1 cellular context compared by ENCODE assay signal in genomic region chr16:54140057-54140787, GRCh38.
TF ChIP-seq lines count a peak whose summit lies in the region.

No MANE protein-coding gene starts in this region.

TF ChIP-seq in H1, 55 proteins besides CTCF, POLR2A, EP300 and RAD21 (continued from another document):
- TF ChIP-seq RFX5 (IDR thresholded peaks at IDR 0.05; ENCODE audit: borderline replicate concordance, low read depth, low read length) (no peak), RXRA (IDR thresholded peaks at IDR 0.05; ENCODE audit: insufficient read depth, low read depth, low read length) (no peak), YY1 (IDR thresholded peaks at IDR 0.05; ENCODE audit: low read depth, low read length) (no peak), CREB1 (IDR thresholded peaks at IDR 0.05) (no peak), KDM5A (IDR thresholded peaks at IDR 0.05; ENCODE audit: low read length) (no peak), BRCA1 (IDR thresholded peaks at IDR 0.05; ENCODE audit: low read depth, low read length) (no peak), GABPA (IDR thresholded peaks at IDR 0.05; ENCODE audit: borderline replicate concordance, insufficient read depth, low read length) (no peak), POLR2AphosphoS5 (IDR thresholded peaks at IDR 0.05; ENCODE audit: low read depth, low read length) (no peak)
- TF ChIP-seq, protein P1, sequence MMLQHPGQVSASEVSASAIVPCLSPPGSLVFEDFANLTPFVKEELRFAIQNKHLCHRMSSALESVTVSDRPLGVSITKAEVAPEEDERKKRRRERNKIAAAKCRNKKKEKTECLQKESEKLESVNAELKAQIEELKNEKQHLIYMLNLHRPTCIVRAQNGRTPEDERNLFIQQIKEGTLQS (IDR thresholded peaks at IDR 0.05; ENCODE audit: insufficient read depth, low read depth, low read length), result no peak
TF ChIP-seq in H1: peak in this region for 0.
